In the genomic region with DNA sequence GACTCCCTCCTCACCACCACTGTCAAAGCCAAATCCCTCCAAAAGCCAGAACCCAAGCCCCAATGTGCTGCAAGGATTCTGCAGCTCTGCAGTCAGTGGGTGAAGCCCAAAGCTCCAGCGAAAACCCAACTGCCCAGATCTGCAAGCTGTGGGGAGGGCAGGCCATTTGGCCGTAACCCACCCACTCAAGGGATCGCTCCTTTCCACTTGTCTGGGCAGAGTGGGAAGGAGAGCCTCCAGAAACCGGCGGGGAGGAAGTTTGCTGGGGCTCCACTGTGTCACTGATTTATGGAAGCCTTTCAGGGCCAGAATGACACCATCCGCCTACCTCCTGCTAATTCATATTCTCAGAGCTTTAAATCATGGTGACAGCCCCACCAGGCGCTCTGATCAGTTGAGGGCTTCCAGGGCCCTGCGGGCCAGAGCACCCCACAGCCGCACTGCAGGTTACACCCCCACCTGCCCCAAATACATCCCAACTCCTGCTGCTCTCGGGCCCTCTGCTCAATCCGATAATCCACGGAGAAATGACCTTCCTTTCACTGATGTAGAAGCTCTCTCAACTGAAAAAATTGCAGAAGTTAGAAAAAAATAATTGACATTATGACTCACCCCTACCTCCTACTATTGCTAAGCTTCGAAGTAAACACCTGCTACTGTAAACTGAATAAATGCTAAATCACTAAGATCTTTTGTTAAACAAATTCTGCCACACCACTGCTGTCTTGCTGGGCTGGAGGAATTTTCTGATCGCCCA, we compare ENCODE assay signal across 9 cellular contexts. TPM values are rescaled to one million over a fixed set of nuclear protein-coding genes. Genes with fewer than 3 reads are reported as not detected.
DNase-seq lines count a peak whose midpoint lies in the region; ATAC-seq and TF ChIP-seq lines count a peak whose summit lies in the region.
"Had no signal": no experiment of that assay in that cellular context is flagged by ENCODE, and none has a peak within 500 bp of the region (broad histone marks: within the 10 kb centered on the region; RNA-seq: fewer than 3 reads in every experiment).

No MANE protein-coding gene starts in this region.

- peak overlapping the region; percentile 19 to 51 for H3K4me3 Mint-ChIP-seq in stimulated activated naive B cell treated with anti-CD40 and anti-IgM and Interleukin-4, amounts not matched to agents 10 μg/mL and 1 μg/mL and 100 μg/mL, for 72 hours
- no peak overlapping the region for H3K4me3 Mint-ChIP-seq in glutamatergic neuron (ENCODE audit: unreplicated experiment)
- H3K4me3 Mint-ChIP-seq in activated naive CD4-positive, alpha-beta T cell treated with anti-CD3 and anti-CD28 coated beads, Interleukin-2, amount 10 ng/mL, durations not matched to agents 7 days and 5 days = no peak overlapping the region

- peaks cover 13 to 31% of the 10 kb centered on the region in 2 donors for H3K4me1 Mint-ChIP-seq in stimulated activated naive B cell treated with anti-CD40 and anti-IgM and Interleukin-4, amounts not matched to agents 10 μg/mL and 1 μg/mL and 100 μg/mL, for 72 hours
- H3K4me1 Mint-ChIP-seq in glutamatergic neuron (ENCODE audit: low read depth, unreplicated experiment) = peaks cover 16% of the 10 kb centered on the region
- H3K4me1 Mint-ChIP-seq in activated naive CD4-positive, alpha-beta T cell treated with anti-CD3 and anti-CD28 coated beads, Interleukin-2, amount 10 ng/mL, durations not matched to agents 7 days and 5 days = peaks cover 20% of the 10 kb centered on the region

- no peak for TF ChIP-seq CTCF in epithelial cell of esophagus (IDR thresholded peaks at IDR 0.05; ENCODE audit: insufficient read depth, low read depth, low read length, missing control alignments)
- no peak for TF ChIP-seq CTCF in glutamatergic neuron (IDR thresholded peaks at IDR 0.05; ENCODE audit: partially characterized antibody, unreplicated experiment)

- peak; percentile 1; the same call in 1 of the 2 replicates for TF ChIP-seq RAD21 in Ishikawa (IDR thresholded peaks at IDR 0.05; ENCODE audit: low read depth)

- H3K27me3 Mint-ChIP-seq in stimulated activated naive B cell treated with anti-CD40 and anti-IgM and Interleukin-4, amounts not matched to agents 10 μg/mL and 1 μg/mL and 100 μg/mL, for 72 hours = peaks cover 41 to 46% of the 10 kb centered on the region in 2 donors
- peaks cover 7% of the 10 kb centered on the region for H3K27me3 Mint-ChIP-seq in glutamatergic neuron (ENCODE audit: unreplicated experiment)
- H3K27me3 Mint-ChIP-seq in activated naive CD4-positive, alpha-beta T cell treated with anti-CD3 and anti-CD28 coated beads, Interleukin-2, amount 10 ng/mL, durations not matched to agents 7 days and 5 days = peaks cover 45% of the 10 kb centered on the region

- peak overlapping the region; percentile 0 for H3K27ac Mint-ChIP-seq in stimulated activated naive B cell treated with anti-CD40 and anti-IgM and Interleukin-4, amounts not matched to agents 10 μg/mL and 1 μg/mL and 100 μg/mL, for 72 hours
- no peak overlapping the region for H3K27ac Mint-ChIP-seq in glutamatergic neuron (ENCODE audit: unreplicated experiment)
- H3K27ac Mint-ChIP-seq in activated naive CD4-positive, alpha-beta T cell treated with anti-CD3 and anti-CD28 coated beads, Interleukin-2, amount 10 ng/mL, durations not matched to agents 7 days and 5 days = no peak overlapping the region

- no peaks in the 10 kb centered on the region for H3K9me3 Mint-ChIP-seq in stimulated activated naive B cell treated with anti-CD40 and anti-IgM and Interleukin-4, amounts not matched to agents 10 μg/mL and 1 μg/mL and 100 μg/mL, for 72 hours
- peaks cover under 1% of the 10 kb centered on the region for H3K9me3 Mint-ChIP-seq in glutamatergic neuron (ENCODE audit: unreplicated experiment)
- no peaks in the 10 kb centered on the region for H3K9me3 Mint-ChIP-seq in activated naive CD4-positive, alpha-beta T cell treated with anti-CD3 and anti-CD28 coated beads, Interleukin-2, amount 10 ng/mL, durations not matched to agents 7 days and 5 days

- peak; percentile 53 for DNase-seq in epithelial cell of esophagus (ENCODE audit: low read depth)
- peak; percentile 13 for DNase-seq in stimulated activated naive B cell treated with anti-CD40 and anti-IgM and Interleukin-4, amounts not matched to agents 10 μg/mL and 1 μg/mL and 100 μg/mL, for 72 hours
- no peak for DNase-seq in glutamatergic neuron
- no peak for DNase-seq in activated CD4-positive, alpha-beta T cell treated with anti-CD3 and anti-CD28 coated beads, Interleukin-2, amount 50 U/mL, for 4 hours
- DNase-seq in activated naive CD4-positive, alpha-beta T cell treated with anti-CD3 and anti-CD28 coated beads, Interleukin-2, amount 10 ng/mL, durations not matched to agents 7 days and 5 days = no peak
- no peak for DNase-seq in DMS 273 treated with DMSO at 0.1 percent for 48 hours (lab: John Stamatoyannopoulos, UW)
- DNase-seq: IMR-90 had no signal

- CTCF ChIA-PET in activated naive CD4-positive, alpha-beta T cell treated with anti-CD3 and anti-CD28 coated beads, Interleukin-2, amount 10 ng/mL, durations not matched to agents 7 days and 5 days (lab: Charles Lee) = interaction anchor here (0.6 to 5.8 kb wide), 9 partner anchors 9 to 997 kb away, joined by 3 to 56 read pairs (median 7); a partner anchor contains a TSS

- peak; percentile 46 for ATAC-seq in GM19463 (IDR thresholded peaks at IDR 0.05; ENCODE audit: unreplicated experiment)
- ATAC-seq in stimulated activated naive B cell treated with anti-CD40 and anti-IgM and Interleukin-4, amounts not matched to agents 10 μg/mL and 1 μg/mL and 100 μg/mL, for 72 hours (replicated peaks) = peak; percentile 90 to 91

- peak; percentile 97 for TF ChIP-seq EP300 in Ishikawa (IDR thresholded peaks at IDR 0.05; ENCODE audit: borderline replicate concordance)

- H3K4me3 ChIP-seq in epithelial cell of esophagus (ENCODE audit: low read length) = no peak overlapping the region

- H3K36me3 Mint-ChIP-seq in stimulated activated naive B cell treated with anti-CD40 and anti-IgM and Interleukin-4, amounts not matched to agents 10 μg/mL and 1 μg/mL and 100 μg/mL, for 72 hours = no peaks in the 10 kb centered on the region
- H3K36me3 Mint-ChIP-seq in glutamatergic neuron (ENCODE audit: unreplicated experiment) = no peaks in the 10 kb centered on the region
- H3K36me3 Mint-ChIP-seq in activated naive CD4-positive, alpha-beta T cell treated with anti-CD3 and anti-CD28 coated beads, Interleukin-2, amount 10 ng/mL, durations not matched to agents 7 days and 5 days = no peaks in the 10 kb centered on the region

TF ChIP-seq in Ishikawa, 13 proteins besides CTCF, POLR2A, EP300 and RAD21:
- TF ChIP-seq, protein P1, sequence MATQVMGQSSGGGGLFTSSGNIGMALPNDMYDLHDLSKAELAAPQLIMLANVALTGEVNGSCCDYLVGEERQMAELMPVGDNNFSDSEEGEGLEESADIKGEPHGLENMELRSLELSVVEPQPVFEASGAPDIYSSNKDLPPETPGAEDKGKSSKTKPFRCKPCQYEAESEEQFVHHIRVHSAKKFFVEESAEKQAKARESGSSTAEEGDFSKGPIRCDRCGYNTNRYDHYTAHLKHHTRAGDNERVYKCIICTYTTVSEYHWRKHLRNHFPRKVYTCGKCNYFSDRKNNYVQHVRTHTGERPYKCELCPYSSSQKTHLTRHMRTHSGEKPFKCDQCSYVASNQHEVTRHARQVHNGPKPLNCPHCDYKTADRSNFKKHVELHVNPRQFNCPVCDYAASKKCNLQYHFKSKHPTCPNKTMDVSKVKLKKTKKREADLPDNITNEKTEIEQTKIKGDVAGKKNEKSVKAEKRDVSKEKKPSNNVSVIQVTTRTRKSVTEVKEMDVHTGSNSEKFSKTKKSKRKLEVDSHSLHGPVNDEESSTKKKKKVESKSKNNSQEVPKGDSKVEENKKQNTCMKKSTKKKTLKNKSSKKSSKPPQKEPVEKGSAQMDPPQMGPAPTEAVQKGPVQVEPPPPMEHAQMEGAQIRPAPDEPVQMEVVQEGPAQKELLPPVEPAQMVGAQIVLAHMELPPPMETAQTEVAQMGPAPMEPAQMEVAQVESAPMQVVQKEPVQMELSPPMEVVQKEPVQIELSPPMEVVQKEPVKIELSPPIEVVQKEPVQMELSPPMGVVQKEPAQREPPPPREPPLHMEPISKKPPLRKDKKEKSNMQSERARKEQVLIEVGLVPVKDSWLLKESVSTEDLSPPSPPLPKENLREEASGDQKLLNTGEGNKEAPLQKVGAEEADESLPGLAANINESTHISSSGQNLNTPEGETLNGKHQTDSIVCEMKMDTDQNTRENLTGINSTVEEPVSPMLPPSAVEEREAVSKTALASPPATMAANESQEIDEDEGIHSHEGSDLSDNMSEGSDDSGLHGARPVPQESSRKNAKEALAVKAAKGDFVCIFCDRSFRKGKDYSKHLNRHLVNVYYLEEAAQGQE (IDR thresholded peaks at IDR 0.05; ENCODE audit: low read depth) = peak; percentile 32; the same call in 1 of the 2 replicates
- TF ChIP-seq FOXM1 (IDR thresholded peaks at IDR 0.05; ENCODE audit: borderline replicate concordance, low read depth) = peak; percentile 91
- 0 out of 2 replicates have a peak, but pooled peaks have one; percentile 24 for TF ChIP-seq TAF1 (IDR thresholded peaks at IDR 0.05; ENCODE audit: low read depth)
- peak; percentile 77 for TF ChIP-seq EGR1 (IDR thresholded peaks at IDR 0.05)
- TF ChIP-seq, protein P2, sequence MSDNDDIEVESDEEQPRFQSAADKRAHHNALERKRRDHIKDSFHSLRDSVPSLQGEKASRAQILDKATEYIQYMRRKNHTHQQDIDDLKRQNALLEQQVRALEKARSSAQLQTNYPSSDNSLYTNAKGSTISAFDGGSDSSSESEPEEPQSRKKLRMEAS (IDR thresholded peaks at IDR 0.05) = peak; percentile 52
- peak; percentile 91 for TF ChIP-seq NFIC (IDR thresholded peaks at IDR 0.05)
- TF ChIP-seq TCF12 (IDR thresholded peaks at IDR 0.05; ENCODE audit: low read depth) = peak; percentile 96
- peak; percentile 44; the same call in 1 of the 2 replicates for TF ChIP-seq CEBPB (IDR thresholded peaks at IDR 0.05)
- peak; percentile 80 for TF ChIP-seq TEAD4 (IDR thresholded peaks at IDR 0.05)
- TF ChIP-seq, protein P3, sequence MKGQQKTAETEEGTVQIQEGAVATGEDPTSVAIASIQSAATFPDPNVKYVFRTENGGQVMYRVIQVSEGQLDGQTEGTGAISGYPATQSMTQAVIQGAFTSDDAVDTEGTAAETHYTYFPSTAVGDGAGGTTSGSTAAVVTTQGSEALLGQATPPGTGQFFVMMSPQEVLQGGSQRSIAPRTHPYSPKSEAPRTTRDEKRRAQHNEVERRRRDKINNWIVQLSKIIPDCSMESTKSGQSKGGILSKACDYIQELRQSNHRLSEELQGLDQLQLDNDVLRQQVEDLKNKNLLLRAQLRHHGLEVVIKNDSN (IDR thresholded peaks at IDR 0.05) = no peak; the same call in 1 of the 2 replicates
- TF ChIP-seq ZBTB7A (IDR thresholded peaks at IDR 0.05; ENCODE audit: low read depth) = peak; percentile 84
- TF ChIP-seq CREB1 (IDR thresholded peaks at IDR 0.05; ENCODE audit: low read depth) = no peak; the same call in 1 of the 2 replicates
- peak; percentile 48; the same call in 1 of the 2 replicates for TF ChIP-seq YY1 (IDR thresholded peaks at IDR 0.05; ENCODE audit: low read depth)

RNA-seq across cellular contexts. Expression of a gene that starts 40.6 kb away (rescaled TPM):
- total RNA-seq in glutamatergic neuron (ENCODE audit: unreplicated experiment) = 63.0 TPM

Comparison
In these comparisons a context has a peak if more than half of its experiments do, and no peak if none do; other contexts are left out.
1. DNase-seq: peak in epithelial cell of esophagus (single experiment) and stimulated activated naive B cell treated with anti-CD40 and anti-IgM and Interleukin-4, amounts not matched to agents 10 μg/mL and 1 μg/mL and 100 μg/mL, for 72 hours (single experiment); none in glutamatergic neuron (single experiment), activated CD4-positive, alpha-beta T cell treated with anti-CD3 and anti-CD28 coated beads, Interleukin-2, amount 50 U/mL, for 4 hours (0 of 2), activated naive CD4-positive, alpha-beta T cell treated with anti-CD3 and anti-CD28 coated beads, Interleukin-2, amount 10 ng/mL, durations not matched to agents 7 days and 5 days (single experiment) and DMS 273 treated with DMSO at 0.1 percent for 48 hours (single experiment).
2. H3K4me3 Mint-ChIP-seq: peak in stimulated activated naive B cell treated with anti-CD40 and anti-IgM and Interleukin-4, amounts not matched to agents 10 μg/mL and 1 μg/mL and 100 μg/mL, for 72 hours (2 of 2); none in glutamatergic neuron (single experiment) and activated naive CD4-positive, alpha-beta T cell treated with anti-CD3 and anti-CD28 coated beads, Interleukin-2, amount 10 ng/mL, durations not matched to agents 7 days and 5 days (single experiment).